8 cellular contexts compared by ENCODE assay signal in the genomic region with DNA sequence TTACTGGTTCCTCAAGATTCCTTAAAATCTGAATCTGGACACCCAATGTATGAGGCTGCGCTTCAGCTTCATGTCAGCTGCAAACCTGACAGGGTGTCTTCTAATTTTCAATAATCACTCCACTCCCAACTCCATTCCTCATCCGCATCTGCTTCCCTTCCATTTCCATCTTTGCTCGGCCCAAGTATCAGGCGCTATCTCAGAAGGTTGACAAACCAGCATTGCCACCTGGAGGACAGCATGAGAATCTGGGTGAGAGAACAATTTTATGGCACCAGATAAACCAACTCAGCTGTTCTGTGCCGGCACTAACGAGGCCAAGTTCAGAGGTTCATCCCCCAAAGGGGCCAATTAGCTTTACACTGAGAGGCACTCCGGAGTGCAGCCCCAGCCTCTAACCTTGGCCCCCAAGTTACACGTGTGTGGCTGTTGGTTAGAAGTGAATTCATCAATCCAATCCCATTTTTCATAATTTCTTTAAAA.
DNase-seq lines count a peak whose midpoint lies in the region; ATAC-seq lines count a peak whose summit lies in the region.

No MANE protein-coding gene starts in this region.

- ATAC-seq in HG02642 (IDR thresholded peaks at IDR 0.05; ENCODE audit: poor library complexity, unreplicated experiment), result peak; percentile 46
- no peak for ATAC-seq in GM21381 (IDR thresholded peaks at IDR 0.05; ENCODE audit: unreplicated experiment)

- peak; percentile 44 for DNase-seq in NCI-H2196 (lab: John Stamatoyannopoulos, UW; ENCODE audit: unreplicated experiment)
- DNase-seq in NCI-H2196 treated with DMSO at 0.1 percent for 48 hours (lab: John Stamatoyannopoulos, UW; ENCODE audit: unreplicated experiment), result no peak
- peak; percentile 68 for DNase-seq in NCI-H2227 treated with DMSO at 0.1 percent for 48 hours (lab: John Stamatoyannopoulos, UW)
- peak; percentile 59 for DNase-seq in amniotic epithelial cell (ENCODE audit: low read depth)
- DNase-seq in hepatic stellate cell (ENCODE audit: low spot score), result peak; percentile 37
- peak; percentile 13 for DNase-seq in skeletal muscle cell (ENCODE audit: low read depth)

- H3K4me3 ChIP-seq in skeletal muscle cell (ENCODE audit: low read depth, low read length), result no peak overlapping the region
